ENCODE assay signal across 22 cellular contexts in genomic region chr13:52104624-52105023, GRCh38. TPM values are rescaled to one million over a fixed set of nuclear protein-coding genes. Genes with fewer than 3 reads are reported as not detected.
DNase-seq lines count a peak whose midpoint lies in the region; ATAC-seq and TF ChIP-seq lines count a peak whose summit lies in the region.
"Had no signal": no experiment of that assay in that cellular context is flagged by ENCODE, and none has a peak within 500 bp of the region (broad histone marks: within the 10 kb centered on the region; RNA-seq: fewer than 3 reads in every experiment).

No MANE protein-coding gene starts in this region.

- no TSS peak for BruUV-seq in IMR-90 (replicated peaks; lab: Mats Ljungman, UMichigan)

- no peak overlapping the region for H4K8ac ChIP-seq in IMR-90 (ENCODE audit: low read depth in 2 of 2, low read length in 2 of 2)

- H4K20me1 ChIP-seq in IMR-90 (ENCODE audit: insufficient read depth, low read length), result no peaks in the 10 kb centered on the region

- no peak overlapping the region for H2BK5ac ChIP-seq in IMR-90 (ENCODE audit: low read depth, low read length, poor library complexity, severe bottlenecking)

- no peak for TF ChIP-seq POLR2A in IMR-90 (IDR thresholded peaks at IDR 0.05; ENCODE audit: low read depth, low read length)

- H3K4ac ChIP-seq in IMR-90 (ENCODE audit: low read depth, low read length), result no peak overlapping the region

- H2AK5ac ChIP-seq in IMR-90 (ENCODE audit: low read depth, low read length), result no peak overlapping the region

- no peak overlapping the region for H3K56ac ChIP-seq in IMR-90 (ENCODE audit: extremely low read depth, insufficient read depth, low read length)

- H3K4me1 ChIP-seq in IMR-90 (ENCODE audit: control insufficient read depth, insufficient read depth, low read length), result no peaks in the 10 kb centered on the region
- H3K4me1 ChIP-seq: body of pancreas had no signal

- DNase-seq in ACHN (peak; percentile 12), IMR-90 (peak; percentile 7), SIG-M5 treated with dmso at 0.1 percent for 504 hours (lab: John Stamatoyannopoulos, UW; ENCODE audit: unreplicated experiment) (peak; percentile 51), fibroblast of villous mesenchyme (ENCODE audit: low read depth) (peak; percentile 25), cerebellar cortex (ENCODE audit: low spot score) (no peak)
- DNase-seq: activated T-cell treated with anti-CD3 and anti-CD28 coated beads for 4 hours; body of pancreas; dorsolateral prefrontal cortex; GDM1; H7; hippocampal formation; left colon; mucosa of descending colon; NCI-H1092 treated with DMSO at 0.1 percent for 48 hours; NCI-H2171 treated with DMSO at 0.1 percent for 48 hours; nucleus accumbens; SHP77; stimulated activated CD4-positive, alpha-beta T cell treated with anti-CD3 and anti-CD28 coated beads, Interleukin-4, amount 100 ng/mL, for 4 hours had no signal

- WGBS in IMR-90 (ENCODE audit: extremely low coverage in 2 of 2, insufficient read length in 1 of 2), 2 experiments, result no CpG with 5 or more reads among the region's 1 CpG

- no peak overlapping the region for H3K27ac ChIP-seq in IMR-90 (ENCODE audit: insufficient read depth, low read length)
- H3K27ac ChIP-seq: body of pancreas, dorsolateral prefrontal cortex, thoracic aorta had no signal

- no peaks in the 10 kb centered on the region for H3K79me1 ChIP-seq in IMR-90 (ENCODE audit: low read depth in 1 of 2, low read length in 2 of 2)

- H4K91ac ChIP-seq in IMR-90 (ENCODE audit: insufficient read depth, low read depth, low read length), result no peak overlapping the region

- CTCF ChIA-PET in IMR-90 (lab: Yijun Ruan, JAX), result no interaction called here

- H3K4me2 ChIP-seq in IMR-90 (ENCODE audit: low read depth, low read length), result no peak overlapping the region

- no peak for ATAC-seq in IMR-90 (ENCODE audit: low read depth)
- ATAC-seq in GM21576 (IDR thresholded peaks at IDR 0.05; ENCODE audit: unreplicated experiment), result no peak
- no peak for ATAC-seq in GM18511 (IDR thresholded peaks at IDR 0.05; ENCODE audit: unreplicated experiment)
- no peak for ATAC-seq in HG03520 (IDR thresholded peaks at IDR 0.05; ENCODE audit: unreplicated experiment)
- ATAC-seq: body of pancreas, left colon, mucosa of descending colon had no signal

- no peak overlapping the region for H2AK9ac ChIP-seq in IMR-90 (replicated peaks; ENCODE audit: low read depth, low read length, poor library complexity)

- H4K5ac ChIP-seq in IMR-90 (ENCODE audit: low read depth, low read length), result no peak overlapping the region

- no peak overlapping the region for H2BK15ac ChIP-seq in IMR-90 (ENCODE audit: low read depth, low read length)

- no peak overlapping the region for H3K14ac ChIP-seq in IMR-90 (replicated peaks; ENCODE audit: low read depth, low read length)

- H3K18ac ChIP-seq in IMR-90 (ENCODE audit: low read depth, low read length), result no peak overlapping the region

- POLR2A ChIA-PET in IMR-90 (lab: Charles Lee; ENCODE audit: unreplicated experiment), result no interaction called here

- no peak overlapping the region for H2AFZ ChIP-seq in IMR-90 (replicated peaks; ENCODE audit: low read length, poor library complexity)

- H2BK120ac ChIP-seq in IMR-90 (ENCODE audit: low read depth, low read length), result no peak overlapping the region

- dilution Hi-C loops in IMR-90 (cut with HindIII; ENCODE audit: low sequenced_read_pairs, unreplicated experiment), result no loop called here

- no peak for TF ChIP-seq RAD21 in IMR-90 (IDR thresholded peaks at IDR 0.05; ENCODE audit: low read length)

- H3K9me3 ChIP-seq in IMR-90 (ENCODE audit: control insufficient read depth, insufficient read depth, low read length), result no peaks in the 10 kb centered on the region
- H3K9me3 ChIP-seq: body of pancreas, mucosa of descending colon, thoracic aorta had no signal

- no peaks in the 10 kb centered on the region for H3K36me3 ChIP-seq in IMR-90 (ENCODE audit: control insufficient read depth, insufficient read depth, low read length)
- H3K36me3 ChIP-seq: thoracic aorta had no signal

- no peak overlapping the region for H2BK20ac ChIP-seq in IMR-90 (ENCODE audit: low read depth, low read length)

- H3K4me3 ChIP-seq in IMR-90 (ENCODE audit: insufficient read depth, low read depth, low read length) (no peak overlapping the region), fibroblast of villous mesenchyme (ENCODE audit: low read depth, low read length) (no peak overlapping the region)
- H3K4me3 ChIP-seq: body of pancreas, dorsolateral prefrontal cortex, mucosa of descending colon, thoracic aorta had no signal

- TF ChIP-seq CTCF in IMR-90 (conservative IDR thresholded peaks at IDR 0.05; ENCODE audit: low read depth, low read length) (no peak), fibroblast of villous mesenchyme (IDR thresholded peaks at IDR 0.05; ENCODE audit: insufficient read depth, low read depth, low read length) (no peak)

- H3K27me3 ChIP-seq in IMR-90 (ENCODE audit: control insufficient read depth, insufficient read depth, low read length), result no peaks in the 10 kb centered on the region; the same call in 1 of the 2 replicates
- H3K27me3 ChIP-seq: body of pancreas, dorsolateral prefrontal cortex had no signal

- intact Hi-C loops in IMR-90 (cut with micrococcal nuclease), result no loop called here

- H3K23ac ChIP-seq in IMR-90 (ENCODE audit: low read depth, low read length), result no peak overlapping the region

- H3K9me1 ChIP-seq in IMR-90 (ENCODE audit: insufficient read depth, low read length), result no peaks in the 10 kb centered on the region

- no peak overlapping the region for H3K9ac ChIP-seq in IMR-90 (ENCODE audit: low read depth, low read length)

- in situ Hi-C loops in ACHN (cut with HindIII; ENCODE audit: low pct_ligation_motif_present, low pct_unique_long_range_greater_than_20kb, low sequenced_read_pairs), result no loop called here
- in situ Hi-C loops in IMR-90 (cut with MboI; ENCODE audit: low sequenced_read_pairs), result loop anchor here (25.0 kb wide), 1 partner anchor 967 kb away; no protein-coding TSS in a partner anchor

TF ChIP-seq in IMR-90, 13 proteins besides CTCF, POLR2A, EP300 and RAD21:
- TF ChIP-seq CEBPB (IDR thresholded peaks at IDR 0.05; ENCODE audit: low read depth, low read length) (peak; percentile 61), SMC3 (IDR thresholded peaks at IDR 0.05; ENCODE audit: low read depth, low read length) (no peak)
TF ChIP-seq in IMR-90: peak in this region for 1.

RNA-seq across cellular contexts. Expression of gene NEK5, which starts 24.2 kb away (rescaled TPM):
- total RNA-seq in IMR-90 (2012; rRNA removed), result under 0.01 TPM in 1 of 2 replicates, not detected in the other
- polyA plus RNA-seq in IMR-90 (2012; rRNA removed), result 0.03 TPM in 1 of 2 replicates, not detected in the other
- polyA plus RNA-seq in IMR-90 (2012; cell fraction: cytosol; rRNA removed), result 0.01 TPM in 1 of 2 replicates, not detected in the other
- polyA plus RNA-seq in IMR-90 (2012; cell fraction: nucleus; rRNA removed; ENCODE audit: low replicate concordance), result 0.07 TPM in 1 of 2 replicates, not detected in the other
- total RNA-seq in fibroblast of villous mesenchyme, result under 0.01 TPM in 2 replicates

RNA-seq across cellular contexts. Expression of gene NEK3, which starts 54.8 kb away (rescaled TPM):
- 3.6 and 6.9 TPM in 2 replicates for total RNA-seq in IMR-90 (2012; rRNA removed)
- polyA plus RNA-seq in IMR-90 (2012; rRNA removed), result 7.5 and 9.2 TPM in 2 replicates
- 1.1 and 3.0 TPM in 2 replicates for polyA plus RNA-seq in IMR-90 (2012; cell fraction: cytosol; rRNA removed)
- polyA plus RNA-seq in IMR-90 (2012; cell fraction: nucleus; rRNA removed; ENCODE audit: low replicate concordance), result 2.5 and 29.4 TPM in 2 replicates
- total RNA-seq in fibroblast of villous mesenchyme, result 9.1 and 10.3 TPM in 2 replicates
